In genomic region chr1:15345711-15346355, GRCh38 we compare ENCODE assay signal across 8 cellular contexts.
DNase-seq lines count a peak whose midpoint lies in the region; ATAC-seq and TF ChIP-seq lines count a peak whose summit lies in the region.

No MANE protein-coding gene starts in this region.

- ATAC-seq in GM19463 (IDR thresholded peaks at IDR 0.05; ENCODE audit: unreplicated experiment) = no peak

- H3K27me3 ChIP-seq in esophagus muscularis mucosa (no peaks in the 10 kb centered on the region), mesendoderm (ENCODE audit: insufficient read depth, low read length, poor library complexity) (no peaks in the 10 kb centered on the region)

- TF ChIP-seq POLR2A in esophagus muscularis mucosa (IDR thresholded peaks at IDR 0.05; ENCODE audit: low read depth) = no peak

- peaks cover 15 to 44% (median 33%) of the 10 kb centered on the region in 4 donors for H3K4me1 ChIP-seq in esophagus muscularis mucosa
- no peaks in the 10 kb centered on the region for H3K4me1 ChIP-seq in mesendoderm (ENCODE audit: control insufficient read depth, low read depth, low read length)

- CTCF ChIA-PET in activated CD4-positive, alpha-beta T cell treated with anti-CD3 and anti-CD28 coated beads, Interleukin-2, amount 10 ng/mL, durations not matched to agents 7 days and 5 days (lab: Charles Lee) = interaction anchor here (0.6 to 2.0 kb wide), 2 partner anchors 22 to 480 kb away, joined by 3 to 5 read pairs; no protein-coding TSS in a partner anchor

- no peak overlapping the region for H3K18ac ChIP-seq in mesendoderm (ENCODE audit: low read length)

- TF ChIP-seq CTCF in esophagus muscularis mucosa (IDR thresholded peaks at IDR 0.05) = no peak

- 86% methylated on average over 17 of the region's 17 CpGs for WGBS in esophagus muscularis mucosa
- WGBS in mesendoderm (ENCODE audit: extremely low coverage, insufficient coverage, low lambda C conversion rate) = no CpG with 5 or more reads among the region's 17 CpGs

- TF ChIP-seq EP300 in esophagus muscularis mucosa (IDR thresholded peaks at IDR 0.05) = no peak

- no peak overlapping the region for H3K23ac ChIP-seq in mesendoderm (ENCODE audit: low read length)

- H3K36me3 Mint-ChIP-seq in activated CD4-positive, alpha-beta T cell treated with anti-CD3 and anti-CD28 coated beads, Interleukin-2, amount 10 ng/mL, durations not matched to agents 7 days and 5 days (ENCODE audit: low read depth) = no peaks in the 10 kb centered on the region

- no peak overlapping the region for H3K4me2 ChIP-seq in mesendoderm (ENCODE audit: low read length)

- H3K9me3 ChIP-seq in esophagus muscularis mucosa = no peaks in the 10 kb centered on the region

- H3K9ac ChIP-seq in mesendoderm (ENCODE audit: low read length) = no peak overlapping the region

- no peak overlapping the region for H4K8ac ChIP-seq in mesendoderm (ENCODE audit: low read depth, low read length)

- H3K4me3 ChIP-seq in esophagus muscularis mucosa = no peak overlapping the region
- no peak overlapping the region for H3K4me3 ChIP-seq in mesendoderm (ENCODE audit: low read length)

- H3K9me3 Mint-ChIP-seq in activated CD4-positive, alpha-beta T cell treated with anti-CD3 and anti-CD28 coated beads, Interleukin-2, amount 10 ng/mL, durations not matched to agents 7 days and 5 days = no peaks in the 10 kb centered on the region

- H3K4me3 Mint-ChIP-seq in activated CD4-positive, alpha-beta T cell treated with anti-CD3 and anti-CD28 coated beads, Interleukin-2, amount 10 ng/mL, durations not matched to agents 7 days and 5 days = no peak overlapping the region

- H3K79me1 ChIP-seq in mesendoderm (ENCODE audit: low read length) = no peaks in the 10 kb centered on the region

- DNase-seq in activated naive CD4-positive, alpha-beta T cell treated with Interleukin-2 at 50 U/mL for 16 hours = peak; percentile 61
- no peak for DNase-seq in activated naive CD4-positive, alpha-beta T cell treated with anti-CD3 and anti-CD28 coated beads, Interleukin-2, amount 50 U/mL, for 16 hours
- DNase-seq in activated CD4-positive, alpha-beta T cell treated with anti-CD3 and anti-CD28 coated beads, Interleukin-2, amount 10 ng/mL, durations not matched to agents 7 days and 5 days = peak; percentile 59
- DNase-seq in esophagus muscularis mucosa (ENCODE audit: extremely low spot score) (peak; percentile 93), NCI-H345 treated with DMSO at 0.1 percent for 48 hours (lab: John Stamatoyannopoulos, UW; ENCODE audit: unreplicated experiment) (no peak), mesendoderm (no peak)
- DNase-seq in stimulated activated CD8-positive, alpha-beta memory T cell treated with anti-CD3 and anti-CD28 coated beads, Interleukin-12 subunit alpha, Interleukin-12 subunit beta, amount 100 ng/mL, for 1 hour (ENCODE audit: low read depth) = peak; percentile 47

- peak overlapping the region; percentile 82 for H3K27ac Mint-ChIP-seq in activated CD4-positive, alpha-beta T cell treated with anti-CD3 and anti-CD28 coated beads, Interleukin-2, amount 10 ng/mL, durations not matched to agents 7 days and 5 days

- no peak overlapping the region for H2AK5ac ChIP-seq in mesendoderm (ENCODE audit: low read length)

- no peak overlapping the region for H3K27ac ChIP-seq in esophagus muscularis mucosa (replicated peaks in 1 of 4)
- no peak overlapping the region for H3K27ac ChIP-seq in mesendoderm (ENCODE audit: low read depth, low read length)

- POLR2A ChIA-PET in activated CD4-positive, alpha-beta T cell treated with anti-CD3 and anti-CD28 coated beads, Interleukin-2, amount 10 ng/mL, durations not matched to agents 7 days and 5 days (lab: Charles Lee) = no interaction called here

- H3K4me1 Mint-ChIP-seq in activated CD4-positive, alpha-beta T cell treated with anti-CD3 and anti-CD28 coated beads, Interleukin-2, amount 10 ng/mL, durations not matched to agents 7 days and 5 days = peaks cover 73% of the 10 kb centered on the region

- no peak overlapping the region for H2BK15ac ChIP-seq in mesendoderm (replicated peaks; ENCODE audit: low read depth)

- H3K56ac ChIP-seq in mesendoderm (ENCODE audit: low read length) = no peak overlapping the region

- H2BK120ac ChIP-seq in mesendoderm (ENCODE audit: low read depth, low read length) = no peak overlapping the region

- H3K27me3 Mint-ChIP-seq in activated CD4-positive, alpha-beta T cell treated with anti-CD3 and anti-CD28 coated beads, Interleukin-2, amount 10 ng/mL, durations not matched to agents 7 days and 5 days = peaks cover 9% of the 10 kb centered on the region

- H3K79me2 ChIP-seq in mesendoderm (ENCODE audit: control insufficient read depth, insufficient read depth, low read length) = no peaks in the 10 kb centered on the region

- intact Hi-C loops in esophagus muscularis mucosa (cut with DNase I) = no loop called here

- no peak overlapping the region for H2BK5ac ChIP-seq in mesendoderm (ENCODE audit: low read length)

- H3K36me3 ChIP-seq in esophagus muscularis mucosa (no peaks in the 10 kb centered on the region), mesendoderm (ENCODE audit: control insufficient read depth, insufficient read depth, low read length) (no peaks in the 10 kb centered on the region)

- no peak overlapping the region for H4K5ac ChIP-seq in mesendoderm (ENCODE audit: low read length)

- no peak overlapping the region for H3K4ac ChIP-seq in mesendoderm (ENCODE audit: low read depth, low read length)

Comparison
In these comparisons a context has a peak if more than half of its experiments do, and no peak if none do; other contexts are left out.
1. DNase-seq: peak in activated naive CD4-positive, alpha-beta T cell treated with Interleukin-2 at 50 U/mL for 16 hours (single experiment), activated CD4-positive, alpha-beta T cell treated with anti-CD3 and anti-CD28 coated beads, Interleukin-2, amount 10 ng/mL, durations not matched to agents 7 days and 5 days (single experiment), esophagus muscularis mucosa (single experiment) and stimulated activated CD8-positive, alpha-beta memory T cell treated with anti-CD3 and anti-CD28 coated beads, Interleukin-12 subunit alpha, Interleukin-12 subunit beta, amount 100 ng/mL, for 1 hour (single experiment); none in activated naive CD4-positive, alpha-beta T cell treated with anti-CD3 and anti-CD28 coated beads, Interleukin-2, amount 50 U/mL, for 16 hours (single experiment), NCI-H345 treated with DMSO at 0.1 percent for 48 hours (single experiment) and mesendoderm (single experiment).